ENCODE assay signal across 10 cellular contexts in genomic region chr9:34961574-34962480, GRCh38. TPM values are rescaled to one million over a fixed set of nuclear protein-coding genes. Genes with fewer than 3 reads are reported as not detected.
A peak's percentile ranks its signal among the peaks of the same experiment; 100 is the strongest.
DNase-seq lines count a peak whose midpoint lies in the region; ATAC-seq and TF ChIP-seq lines count a peak whose summit lies in the region.
"Had no signal": no experiment of that assay in that cellular context is flagged by ENCODE, and none has a peak within 500 bp of the region (broad histone marks: within the 10 kb centered on the region; RNA-seq: fewer than 3 reads in every experiment).

No MANE protein-coding gene starts in this region.

- intact Hi-C loops in heart left ventricle (cut with DNase I) (no loop called here), cardiac septum (cut with DNase I) (no loop called here)

- peaks cover 76% of the 10 kb centered on the region for H3K27me3 Mint-ChIP-seq in stimulated activated naive CD8-positive, alpha-beta T cell treated with anti-CD3 and anti-CD28 coated beads, Interleukin-15, Interleukin-2, amounts not matched to agents 100 ng/mL and 50 ng/mL, for 24 hours

- peak overlapping the region; percentile 8 for H3K4me3 Mint-ChIP-seq in stimulated activated naive CD8-positive, alpha-beta T cell treated with anti-CD3 and anti-CD28 coated beads, Interleukin-15, Interleukin-2, amounts not matched to agents 100 ng/mL and 50 ng/mL, for 24 hours

- peaks cover 35% of the 10 kb centered on the region for H3K4me1 Mint-ChIP-seq in stimulated activated naive CD8-positive, alpha-beta T cell treated with anti-CD3 and anti-CD28 coated beads, Interleukin-15, Interleukin-2, amounts not matched to agents 100 ng/mL and 50 ng/mL, for 24 hours (ENCODE audit: low read depth)

- no peaks in the 10 kb centered on the region for H3K9me3 ChIP-seq in heart left ventricle

- TF ChIP-seq POLR2A in heart left ventricle (IDR thresholded peaks at IDR 0.05), result no peak

- no peak overlapping the region for H3K27ac ChIP-seq in heart left ventricle

- H3K4me3 ChIP-seq in heart left ventricle, result no peak overlapping the region
- no peak overlapping the region for H3K4me3 ChIP-seq in fibroblast of mammary gland (ENCODE audit: control insufficient read depth, low read depth, low read length)

- no peaks in the 10 kb centered on the region for H3K9me3 Mint-ChIP-seq in stimulated activated naive CD8-positive, alpha-beta T cell treated with anti-CD3 and anti-CD28 coated beads, Interleukin-15, Interleukin-2, amounts not matched to agents 100 ng/mL and 50 ng/mL, for 24 hours

- ATAC-seq in heart left ventricle (peak in 3 of 4 donors; percentile 75 to 85 (median 77)), HG03442 (IDR thresholded peaks at IDR 0.05; ENCODE audit: unreplicated experiment) (no peak)

- no peaks in the 10 kb centered on the region for H3K36me3 Mint-ChIP-seq in stimulated activated naive CD8-positive, alpha-beta T cell treated with anti-CD3 and anti-CD28 coated beads, Interleukin-15, Interleukin-2, amounts not matched to agents 100 ng/mL and 50 ng/mL, for 24 hours (ENCODE audit: low read depth)
- H3K36me3 Mint-ChIP-seq: CD14-positive monocyte had no signal

- DNase-seq in heart left ventricle (no peak), cardiac septum (ENCODE audit: low spot score) (no peak), NCI-H226 (peak; percentile 71), fibroblast of mammary gland (ENCODE audit: low read depth) (peak; percentile 80), KG1 (lab: John Stamatoyannopoulos, UW) (no peak), activated gamma-delta T cell (lab: John Stamatoyannopoulos, UW) (no peak)
- DNase-seq: NCI-H69 had no signal

- peaks cover 0 to 43% (median 19%) of the 10 kb centered on the region in 9 donors for H3K27me3 ChIP-seq in heart left ventricle

- TF ChIP-seq CTCF in heart left ventricle (IDR thresholded peaks at IDR 0.05) (no peak), fibroblast of mammary gland (conservative IDR thresholded peaks at IDR 0.05; ENCODE audit: control insufficient read depth, insufficient read depth, low read depth, low read length) (no peak)

- peaks cover 0 to 14% (median 4%) of the 10 kb centered on the region in 12 donors for H3K4me1 ChIP-seq in heart left ventricle

- no peaks in the 10 kb centered on the region for H3K36me3 ChIP-seq in heart left ventricle

- WGBS in heart left ventricle, 4 donors, result 31 to 56% (median 53%) methylated on average over 5 of the region's 5 CpGs

- no peak overlapping the region for H3K27ac Mint-ChIP-seq in stimulated activated naive CD8-positive, alpha-beta T cell treated with anti-CD3 and anti-CD28 coated beads, Interleukin-15, Interleukin-2, amounts not matched to agents 100 ng/mL and 50 ng/mL, for 24 hours

RNA-seq across cellular contexts. Expression of gene PHF24, which starts 3.7 kb away (rescaled TPM):
- total RNA-seq in heart left ventricle (1 to 10 TPM in 1 of 9 donors, under 1 TPM in 7, not detected in 1; 0.07 to 2.2 (median 0.35) TPM), cardiac septum (0.57 TPM)
- polyA plus RNA-seq in heart left ventricle, result under 1 TPM; 0.06 to 0.11 TPM

RNA-seq across cellular contexts. Expression of gene DNAJB5, which starts 27.7 kb away (rescaled TPM):
- total RNA-seq in heart left ventricle (100 to 1,000 TPM in 3 of 9 donors, 10 to 100 TPM in 6; 33.6 to 134 (median 88.5) TPM), cardiac septum (133 TPM)
- 100 to 1,000 TPM in 1 of 2 donors, 10 to 100 TPM in 1; 75.5 to 166 TPM for polyA plus RNA-seq in heart left ventricle

Comparison
In these comparisons a context has a peak if more than half of its experiments do, and no peak if none do; other contexts are left out.
1. DNase-seq: peak in NCI-H226 (single experiment) and fibroblast of mammary gland (single experiment); none in heart left ventricle (0 of 5), cardiac septum (single experiment), KG1 (single experiment) and activated gamma-delta T cell (single experiment).